8 cellular contexts compared by ENCODE assay signal in the genomic region with DNA sequence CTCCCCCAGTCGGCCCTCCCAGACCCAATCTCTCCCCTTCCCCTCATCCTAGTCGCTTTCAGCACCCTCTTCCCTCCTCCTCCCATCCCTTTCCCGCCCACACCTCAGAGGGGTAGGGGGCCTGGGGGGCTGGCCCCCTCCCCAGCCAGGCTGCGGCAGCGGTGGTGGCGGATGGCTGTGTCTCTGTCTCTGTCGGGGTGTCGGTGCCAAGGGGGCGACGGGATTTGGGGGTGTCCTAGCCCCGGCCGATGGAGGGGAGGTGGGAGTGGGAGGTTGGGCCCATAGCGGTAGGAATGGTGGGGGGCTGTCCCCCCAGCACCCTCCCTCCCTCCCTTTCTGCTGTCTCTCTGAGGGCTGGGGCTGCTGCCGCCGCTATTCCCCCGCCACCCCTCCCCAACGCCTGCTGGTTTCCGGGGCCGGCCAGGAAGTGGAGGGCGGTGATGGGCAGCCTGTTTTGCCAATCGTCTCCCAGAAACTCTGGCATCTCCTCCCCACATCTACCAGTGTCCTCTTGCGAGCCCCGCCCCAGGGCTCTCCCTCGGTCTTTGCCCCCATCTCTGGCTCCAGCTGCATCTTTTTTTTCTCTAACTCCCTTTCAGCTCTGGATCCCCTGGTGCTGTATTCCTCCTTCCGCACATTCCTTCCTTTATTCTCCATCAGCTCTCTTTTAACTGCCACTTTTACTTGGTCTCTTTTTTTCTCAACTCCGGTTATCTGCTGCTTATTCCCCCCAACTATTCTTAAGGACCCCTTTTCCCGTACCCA. TPM values are rescaled to one million over a fixed set of nuclear protein-coding genes. Genes with fewer than 3 reads are reported as not detected.
DNase-seq lines count a peak whose midpoint lies in the region; ATAC-seq and TF ChIP-seq lines count a peak whose summit lies in the region.

A gene with protein sequence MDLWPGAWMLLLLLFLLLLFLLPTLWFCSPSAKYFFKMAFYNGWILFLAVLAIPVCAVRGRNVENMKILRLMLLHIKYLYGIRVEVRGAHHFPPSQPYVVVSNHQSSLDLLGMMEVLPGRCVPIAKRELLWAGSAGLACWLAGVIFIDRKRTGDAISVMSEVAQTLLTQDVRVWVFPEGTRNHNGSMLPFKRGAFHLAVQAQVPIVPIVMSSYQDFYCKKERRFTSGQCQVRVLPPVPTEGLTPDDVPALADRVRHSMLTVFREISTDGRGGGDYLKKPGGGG (minus strand): TSS at position 374 of the 765 bp plus-strand sequence. CDS start 4,588 bp downstream, outside the sequence.

- 0 to 2% (median 1%) methylated on average over 20 to 27 of the region's 27 CpGs for WGBS in spleen, 5 donors

- H3K4me3 Mint-ChIP-seq in central memory CD8-positive, alpha-beta T cell, result peak within 1 kb of the TSS; percentile 88

- peak within 1 kb of the TSS; percentile 83 for H3K27ac Mint-ChIP-seq in central memory CD8-positive, alpha-beta T cell (ENCODE audit: low read depth)

- no peaks in the 10 kb centered on the region for H3K9me3 Mint-ChIP-seq in central memory CD8-positive, alpha-beta T cell

- no peaks in the 10 kb centered on the region for H3K27me3 Mint-ChIP-seq in central memory CD8-positive, alpha-beta T cell

- ATAC-seq in GM18520 (IDR thresholded peaks at IDR 0.05; ENCODE audit: unreplicated experiment), result peak; percentile 26
- peak; percentile 47 for ATAC-seq in HG03354 (IDR thresholded peaks at IDR 0.05; ENCODE audit: poor library complexity, severe bottlenecking, unreplicated experiment)
- peak; percentile 33 for ATAC-seq in central memory CD8-positive, alpha-beta T cell (replicated peaks; ENCODE audit: extremely low read depth, poor library complexity, severe bottlenecking)
- no peak for ATAC-seq in GM18861 (IDR thresholded peaks at IDR 0.05; ENCODE audit: unreplicated experiment)

- peaks cover 33 to 73% (median 58%) of the 10 kb centered on the region in 6 donors for H3K4me1 ChIP-seq in spleen

- H3K4me3 ChIP-seq in spleen, result peak within 1 kb of the TSS; percentile 52 to 87 (median 62)

- H3K36me3 Mint-ChIP-seq in central memory CD8-positive, alpha-beta T cell (ENCODE audit: insufficient read depth), result peaks cover 26% of the 10 kb centered on the region

- TF ChIP-seq CTCF in spleen (IDR thresholded peaks at IDR 0.05 in 8 of 11, conservative IDR thresholded peaks at IDR 0.05 in 3 of 11), result no peak

- intact Hi-C loops in spleen (cut with DNase I; ENCODE audit: low total_unique reads), result no loop called here

- peaks cover 64% of the 10 kb centered on the region for H3K4me1 Mint-ChIP-seq in central memory CD8-positive, alpha-beta T cell

- H3K9me3 ChIP-seq in spleen, result no peaks in the 10 kb centered on the region

- H3K36me3 ChIP-seq in spleen, result peaks cover 0 to 19% (median 12%) of the 10 kb centered on the region in 6 donors

- H3K27me3 ChIP-seq in spleen (replicated peaks in 1 of 7), result no peaks in the 10 kb centered on the region

- peak within 1 kb of the TSS; percentile 92 to 98 (median 95) for H3K27ac ChIP-seq in spleen

- peak in 2 of 3 donors; percentile 13 to 20 for TF ChIP-seq POLR2A in spleen (IDR thresholded peaks at IDR 0.05)

- DNase-seq in NCI-H510A (lab: John Stamatoyannopoulos, UW), result peak; percentile 91
- DNase-seq in activated CD4-positive, CD25-positive, alpha-beta regulatory T cell treated with anti-CD3 and anti-CD28 coated beads, Interleukin-2, amount 50 U/mL, for 72 hours, result peak; percentile 98
- DNase-seq in central memory CD8-positive, alpha-beta T cell (ENCODE audit: low spot score in 2 of 2), result peak; percentile 93 to 94
- peak; percentile 97 for DNase-seq in iris pigment epithelial cell (ENCODE audit: low read depth)
- DNase-seq in spleen, result peak; percentile 98

RNA-seq across cellular contexts. Expression of the gene that starts here (rescaled TPM):
- total RNA-seq in spleen, result 10 to 100 TPM; 27.9 to 39.7 (median 35.6) TPM
- polyA plus RNA-seq in spleen, result 10 to 100 TPM; 13.6 to 23.3 (median 18.4) TPM
